ENCODE assay signal across 1 cellular context in the genomic region with DNA sequence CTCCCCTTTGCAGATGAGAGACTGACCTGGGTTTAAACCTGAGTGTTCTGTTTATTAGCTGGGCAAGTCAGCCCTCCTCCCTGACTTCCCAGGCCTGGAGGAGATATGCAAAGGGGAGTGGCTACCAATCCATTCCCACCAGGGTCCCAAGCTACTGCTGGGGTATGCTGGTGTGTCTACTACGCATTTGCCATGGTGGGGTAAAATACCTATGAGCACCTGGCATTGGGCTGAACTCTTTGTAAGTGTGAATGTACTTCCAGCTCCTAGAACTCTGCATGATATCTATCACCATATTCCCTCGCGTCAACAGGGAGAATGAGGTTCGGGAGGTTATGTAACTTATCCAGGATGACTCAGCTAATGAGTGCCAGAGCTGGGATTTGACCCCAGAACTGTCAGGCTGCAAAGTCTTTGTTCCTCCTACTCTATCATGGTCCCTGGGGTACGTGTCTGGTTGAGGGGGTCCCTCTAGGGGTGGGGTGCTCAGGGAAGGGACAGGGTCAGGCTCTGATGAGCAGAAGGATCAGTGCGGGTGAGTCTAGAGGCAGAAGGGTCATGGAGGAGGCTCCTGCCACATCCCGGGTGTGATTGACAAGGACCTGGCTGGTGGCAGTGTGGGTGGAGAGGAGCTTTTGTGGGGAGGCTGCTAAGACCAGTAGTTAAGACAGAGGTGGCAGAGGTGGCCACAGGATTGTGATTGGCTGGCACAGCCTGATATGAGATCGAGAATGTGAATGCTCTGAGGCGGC.
TF ChIP-seq lines count a peak whose summit lies in the region.

No MANE protein-coding gene starts in this region.

TF ChIP-seq in HepG2, 621 proteins besides CTCF, POLR2A, EP300 and RAD21:
- 0 out of 2 replicates have a peak, but pooled peaks have one; percentile 17 for TF ChIP-seq HOXA3 (CRISPR knock-in tag; IDR thresholded peaks at IDR 0.05)
- peak; percentile 74 for TF ChIP-seq PHF21A (CRISPR knock-in tag; IDR thresholded peaks at IDR 0.05)
- TF ChIP-seq POGZ (CRISPR knock-in tag; IDR thresholded peaks at IDR 0.05): 0 out of 2 replicates have a peak, but pooled peaks have one; percentile 20
- peak; percentile 93 for TF ChIP-seq FOSL2 (CRISPR knock-in tag; IDR thresholded peaks at IDR 0.05)
- peak; percentile 79; the same call in 1 of the 2 replicates for TF ChIP-seq NFE2 (CRISPR knock-in tag; IDR thresholded peaks at IDR 0.05)
- TF ChIP-seq NFE2L2 (IDR thresholded peaks at IDR 0.05; ENCODE audit: low read length): peak; percentile 86
- no peak for TF ChIP-seq NFIC (IDR thresholded peaks at IDR 0.05; ENCODE audit: low read length)
- 0 out of 2 replicates have a peak, but pooled peaks have one; percentile 20 for TF ChIP-seq NR2F6 (IDR thresholded peaks at IDR 0.05)
- TF ChIP-seq NR2F6 (CRISPR knock-in tag; IDR thresholded peaks at IDR 0.05): peak; percentile 42; the same call in 1 of the 2 replicates
- peak; percentile 65; the same call in 1 of the 2 replicates for TF ChIP-seq ZMYM3 (CRISPR knock-in tag; IDR thresholded peaks at IDR 0.05)
- TF ChIP-seq, protein P1, sequence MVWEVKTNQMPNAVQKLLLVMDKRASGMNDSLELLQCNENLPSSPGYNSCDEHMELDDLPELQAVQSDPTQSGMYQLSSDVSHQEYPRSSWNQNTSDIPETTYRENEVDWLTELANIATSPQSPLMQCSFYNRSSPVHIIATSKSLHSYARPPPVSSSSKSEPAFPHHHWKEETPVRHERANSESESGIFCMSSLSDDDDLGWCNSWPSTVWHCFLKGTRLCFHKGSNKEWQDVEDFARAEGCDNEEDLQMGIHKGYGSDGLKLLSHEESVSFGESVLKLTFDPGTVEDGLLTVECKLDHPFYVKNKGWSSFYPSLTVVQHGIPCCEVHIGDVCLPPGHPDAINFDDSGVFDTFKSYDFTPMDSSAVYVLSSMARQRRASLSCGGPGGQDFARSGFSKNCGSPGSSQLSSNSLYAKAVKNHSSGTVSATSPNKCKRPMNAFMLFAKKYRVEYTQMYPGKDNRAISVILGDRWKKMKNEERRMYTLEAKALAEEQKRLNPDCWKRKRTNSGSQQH (CRISPR knock-in tag; IDR thresholded peaks at IDR 0.05; ENCODE audit: low read depth): 0 out of 2 replicates have a peak, but pooled peaks have one; percentile 20
- peak; percentile 59; the same call in 1 of the 2 replicates for TF ChIP-seq ZNF792 (CRISPR knock-in tag; IDR thresholded peaks at IDR 0.05)
- no peak for TF ChIP-seq HMGA1 (CRISPR knock-in tag; conservative IDR thresholded peaks at IDR 0.05)
- no peak for TF ChIP-seq NFKBIZ (CRISPR knock-in tag; IDR thresholded peaks at IDR 0.05)
- TF ChIP-seq ZNF496 (CRISPR knock-in tag; IDR thresholded peaks at IDR 0.05; ENCODE audit: insufficient replicate concordance): no peak
- TF ChIP-seq, protein P2, sequence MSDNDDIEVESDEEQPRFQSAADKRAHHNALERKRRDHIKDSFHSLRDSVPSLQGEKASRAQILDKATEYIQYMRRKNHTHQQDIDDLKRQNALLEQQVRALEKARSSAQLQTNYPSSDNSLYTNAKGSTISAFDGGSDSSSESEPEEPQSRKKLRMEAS (IDR thresholded peaks at IDR 0.05): 0 out of 2 replicates have a peak, but pooled peaks have one; percentile 8
- TF ChIP-seq CEBPG (CRISPR knock-in tag; IDR thresholded peaks at IDR 0.05): peak; percentile 23; the same call in 1 of the 2 replicates
- no peak for TF ChIP-seq HNRNPK (IDR thresholded peaks at IDR 0.05; ENCODE audit: low read depth, low read length, poor library complexity, severe bottlenecking)
- peak; percentile 92 for TF ChIP-seq GFI1 (CRISPR knock-in tag; IDR thresholded peaks at IDR 0.05; ENCODE audit: borderline replicate concordance)
- peak in 1 of 2 experiments; percentile 29; a peak in 1 of 4 replicates for TF ChIP-seq NR2F1 (CRISPR knock-in tag; IDR thresholded peaks at IDR 0.05)
- no peak for TF ChIP-seq ZNF143 (CRISPR knock-in tag; IDR thresholded peaks at IDR 0.05)
- no peak for TF ChIP-seq ZNF33A (CRISPR knock-in tag; IDR thresholded peaks at IDR 0.05; ENCODE audit: borderline replicate concordance)
- TF ChIP-seq DMAP1 (CRISPR knock-in tag; IDR thresholded peaks at IDR 0.05): 0 out of 2 replicates have a peak, but pooled peaks have one; percentile 21
- TF ChIP-seq, protein P3, sequence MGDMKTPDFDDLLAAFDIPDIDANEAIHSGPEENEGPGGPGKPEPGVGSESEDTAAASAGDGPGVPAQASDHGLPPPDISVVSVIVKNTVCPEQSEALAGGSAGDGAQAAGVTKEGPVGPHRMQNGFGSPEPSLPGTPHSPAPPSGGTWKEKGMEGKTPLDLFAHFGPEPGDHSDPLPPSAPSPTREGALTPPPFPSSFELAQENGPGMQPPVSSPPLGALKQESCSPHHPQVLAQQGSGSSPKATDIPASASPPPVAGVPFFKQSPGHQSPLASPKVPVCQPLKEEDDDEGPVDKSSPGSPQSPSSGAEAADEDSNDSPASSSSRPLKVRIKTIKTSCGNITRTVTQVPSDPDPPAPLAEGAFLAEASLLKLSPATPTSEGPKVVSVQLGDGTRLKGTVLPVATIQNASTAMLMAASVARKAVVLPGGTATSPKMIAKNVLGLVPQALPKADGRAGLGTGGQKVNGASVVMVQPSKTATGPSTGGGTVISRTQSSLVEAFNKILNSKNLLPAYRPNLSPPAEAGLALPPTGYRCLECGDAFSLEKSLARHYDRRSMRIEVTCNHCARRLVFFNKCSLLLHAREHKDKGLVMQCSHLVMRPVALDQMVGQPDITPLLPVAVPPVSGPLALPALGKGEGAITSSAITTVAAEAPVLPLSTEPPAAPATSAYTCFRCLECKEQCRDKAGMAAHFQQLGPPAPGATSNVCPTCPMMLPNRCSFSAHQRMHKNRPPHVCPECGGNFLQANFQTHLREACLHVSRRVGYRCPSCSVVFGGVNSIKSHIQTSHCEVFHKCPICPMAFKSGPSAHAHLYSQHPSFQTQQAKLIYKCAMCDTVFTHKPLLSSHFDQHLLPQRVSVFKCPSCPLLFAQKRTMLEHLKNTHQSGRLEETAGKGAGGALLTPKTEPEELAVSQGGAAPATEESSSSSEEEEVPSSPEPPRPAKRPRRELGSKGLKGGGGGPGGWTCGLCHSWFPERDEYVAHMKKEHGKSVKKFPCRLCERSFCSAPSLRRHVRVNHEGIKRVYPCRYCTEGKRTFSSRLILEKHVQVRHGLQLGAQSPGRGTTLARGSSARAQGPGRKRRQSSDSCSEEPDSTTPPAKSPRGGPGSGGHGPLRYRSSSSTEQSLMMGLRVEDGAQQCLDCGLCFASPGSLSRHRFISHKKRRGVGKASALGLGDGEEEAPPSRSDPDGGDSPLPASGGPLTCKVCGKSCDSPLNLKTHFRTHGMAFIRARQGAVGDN (CRISPR knock-in tag; IDR thresholded peaks at IDR 0.05): 0 out of 2 replicates have a peak, but pooled peaks have one; percentile 30
- TF ChIP-seq GATA4 (IDR thresholded peaks at IDR 0.05; ENCODE audit: borderline replicate concordance, low read depth): no peak
- peak; percentile 75; the same call in 1 of the 2 replicates for TF ChIP-seq ATF3 (CRISPR knock-in tag; IDR thresholded peaks at IDR 0.05)
- TF ChIP-seq ZNF850 (CRISPR knock-in tag; conservative IDR thresholded peaks at IDR 0.05): no peak
- no peak for TF ChIP-seq HDAC6 (IDR thresholded peaks at IDR 0.05; ENCODE audit: low read depth, low read length)
- peak; percentile 38; the same call in 1 of the 2 replicates for TF ChIP-seq MTA1 (CRISPR knock-in tag; IDR thresholded peaks at IDR 0.05; ENCODE audit: borderline replicate concordance)
- 0 out of 2 replicates have a peak, but pooled peaks have one; percentile 8 for TF ChIP-seq HNF4G (IDR thresholded peaks at IDR 0.05; ENCODE audit: borderline replicate concordance, low read depth, low read length)
- TF ChIP-seq HNF4G (CRISPR knock-in tag; IDR thresholded peaks at IDR 0.05; ENCODE audit: borderline replicate concordance, low read depth): no peak
- TF ChIP-seq MAFF (IDR thresholded peaks at IDR 0.05; ENCODE audit: low read depth, low read length): peak; percentile 31; the same call in 1 of the 2 replicates
- 0 out of 2 replicates have a peak, but pooled peaks have one; percentile 26 for TF ChIP-seq RARA (CRISPR knock-in tag; IDR thresholded peaks at IDR 0.05)
- no peak for TF ChIP-seq JUN (CRISPR knock-in tag; IDR thresholded peaks at IDR 0.05)
- TF ChIP-seq SOX6 (IDR thresholded peaks at IDR 0.05): no peak
- TF ChIP-seq SOX6 (CRISPR knock-in tag; IDR thresholded peaks at IDR 0.05): 0 out of 2 replicates have a peak, but pooled peaks have one; percentile 43
- TF ChIP-seq ZBTB7A (CRISPR knock-in tag; IDR thresholded peaks at IDR 0.05): 0 out of 2 replicates have a peak, but pooled peaks have one; percentile 12
- 0 out of 2 replicates have a peak, but pooled peaks have one; percentile 34 for TF ChIP-seq ZSCAN31 (CRISPR knock-in tag; IDR thresholded peaks at IDR 0.05; ENCODE audit: low read depth)
- peak; percentile 31 to 38; a peak in 2 of 4 replicates for TF ChIP-seq MAFK (conservative IDR thresholded peaks at IDR 0.05 in 1 of 2, IDR thresholded peaks at IDR 0.05 in 1 of 2; ENCODE audit: low read length in 2 of 2)
- peak; percentile 88 for TF ChIP-seq JUND (CRISPR knock-in tag; IDR thresholded peaks at IDR 0.05)
- peak; percentile 58; the same call in 1 of the 2 replicates for TF ChIP-seq JUNB (CRISPR knock-in tag; IDR thresholded peaks at IDR 0.05; ENCODE audit: borderline replicate concordance)
- TF ChIP-seq TEF (CRISPR knock-in tag; IDR thresholded peaks at IDR 0.05): peak; percentile 82; the same call in 1 of the 2 replicates
- no peak for TF ChIP-seq SP140L (CRISPR knock-in tag; IDR thresholded peaks at IDR 0.05; ENCODE audit: borderline replicate concordance)
- peak; percentile 51 for TF ChIP-seq SAP130 (CRISPR knock-in tag; IDR thresholded peaks at IDR 0.05; ENCODE audit: low read depth)
- 0 out of 2 replicates have a peak, but pooled peaks have one; percentile 17 for TF ChIP-seq TBX2 (CRISPR knock-in tag; IDR thresholded peaks at IDR 0.05; ENCODE audit: borderline replicate concordance)
- peak; percentile 37; the same call in 1 of the 2 replicates for TF ChIP-seq FOSL1 (CRISPR knock-in tag; IDR thresholded peaks at IDR 0.05; ENCODE audit: borderline replicate concordance)
- 0 out of 2 replicates have a peak, but pooled peaks have one; percentile 23 for TF ChIP-seq ARID5B (CRISPR knock-in tag; IDR thresholded peaks at IDR 0.05)
- TF ChIP-seq BCL6 (CRISPR knock-in tag; IDR thresholded peaks at IDR 0.05): no peak
